12 cellular contexts compared by ENCODE assay signal in the genomic region with DNA sequence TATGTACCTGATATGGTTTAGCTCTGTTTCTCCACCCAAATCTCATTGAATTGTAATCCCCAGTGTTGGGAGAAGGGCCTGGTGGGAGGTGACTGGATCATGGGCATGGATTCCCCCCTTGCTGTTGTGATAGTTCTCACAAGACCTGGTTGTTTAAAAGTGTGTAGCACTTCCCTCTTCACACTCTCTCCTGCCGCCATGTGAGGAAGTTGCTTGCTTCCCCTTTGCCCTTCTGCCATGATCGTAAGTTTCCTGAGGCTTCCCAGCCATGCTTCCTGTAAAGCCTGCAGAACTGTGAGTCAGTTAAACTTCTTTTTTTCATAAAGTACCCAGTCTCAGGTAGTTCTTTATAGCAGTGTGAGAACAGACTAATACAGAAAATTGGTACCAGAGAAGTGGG.
"Had no signal": no experiment of that assay in that cellular context is flagged by ENCODE, and none has a peak within 500 bp of the region (broad histone marks: within the 10 kb centered on the region; RNA-seq: fewer than 3 reads in every experiment).

No MANE protein-coding gene starts in this region.

- DNase-seq: activated effector memory CD4-positive, alpha-beta T cell treated with anti-CD3 and anti-CD28 coated beads, Interleukin-2, amount 50 U/mL, for 16 hours; activated T-cell treated with anti-CD3 and anti-CD28 coated beads, Interleukin-2, amount 50 U/mL, for 24 hours; amygdala; brain microvascular endothelial cell; heart left ventricle; islet precursor cell; left ventricle myocardium inferior; mesenchymal stem cell; stimulated activated CD4-positive, alpha-beta T cell treated with anti-CD3 and anti-CD28 coated beads, Interleukin-2, amount 100 ng/mL, for 48 hours; stimulated activated naive CD4-positive, alpha-beta T cell treated with Interleukin-2 at 50 U/mL for 16 hours; T-helper 17 cell; testis had no signal

- H3K27me3 ChIP-seq: brain microvascular endothelial cell, heart left ventricle, testis had no signal

- H3K4me3 ChIP-seq: heart left ventricle, left ventricle myocardium inferior, testis had no signal

- H3K27ac ChIP-seq: brain microvascular endothelial cell, left ventricle myocardium inferior, testis had no signal
